ENCODE assay signal across 1 cellular context in genomic region chr17:80497726-80498241, GRCh38.
A peak's percentile ranks its signal among the peaks of the same experiment; 100 is the strongest.
TF ChIP-seq lines count a peak whose summit lies in the region.

No MANE protein-coding gene starts in this region.

TF ChIP-seq in GM12878, 131 proteins besides CTCF, POLR2A, EP300 and RAD21:
- no peak for TF ChIP-seq SKIL (IDR thresholded peaks at IDR 0.05; ENCODE audit: low read depth, poor library complexity, severe bottlenecking)
- peak; percentile 23 for TF ChIP-seq PBX3 (IDR thresholded peaks at IDR 0.05; ENCODE audit: insufficient replicate concordance, low read depth, low read length)
- no peak for TF ChIP-seq IKZF1 (conservative IDR thresholded peaks at IDR 0.05)
- TF ChIP-seq ZBTB33 (IDR thresholded peaks at IDR 0.05) = no peak
- TF ChIP-seq EGR1 (IDR thresholded peaks at IDR 0.05; ENCODE audit: borderline replicate concordance in 1 of 2, low read depth in 2 of 2, low read length in 2 of 2) = no peak
